8 cellular contexts compared by ENCODE assay signal in the genomic region with DNA sequence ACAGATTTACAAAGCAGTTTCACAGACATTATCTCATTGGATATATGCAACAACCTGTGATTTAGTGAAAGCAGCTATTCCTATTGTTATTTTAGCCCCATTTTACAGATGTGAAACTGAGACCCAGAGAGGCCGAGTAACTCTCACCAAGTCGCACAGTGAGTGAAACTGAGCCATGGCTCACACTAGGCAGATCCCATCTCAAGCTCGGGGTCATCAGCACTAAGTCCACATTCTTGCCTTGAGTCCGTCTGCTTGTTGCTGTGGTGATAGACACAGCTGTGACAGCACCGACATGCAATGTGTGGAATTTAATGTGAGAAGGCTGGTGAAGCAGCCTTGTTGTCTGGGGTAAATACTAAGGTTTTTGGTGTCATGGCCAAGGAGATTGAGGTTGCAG. TPM values are rescaled to one million over a fixed set of nuclear protein-coding genes. Genes with fewer than 3 reads are reported as not detected.
DNase-seq lines count a peak whose midpoint lies in the region; ATAC-seq and TF ChIP-seq lines count a peak whose summit lies in the region.

No MANE protein-coding gene starts in this region.

- H3K27me3 Mint-ChIP-seq in activated CD4-positive, alpha-beta T cell treated with anti-CD3 and anti-CD28 coated beads, Interleukin-2, amount 10 ng/mL, durations not matched to agents 24 days and 14 days = no peaks in the 10 kb centered on the region

- H3K9me3 Mint-ChIP-seq in activated CD4-positive, alpha-beta T cell treated with anti-CD3 and anti-CD28 coated beads, Interleukin-2, amount 10 ng/mL, durations not matched to agents 24 days and 14 days = no peaks in the 10 kb centered on the region

- peak overlapping the region; percentile 73 for H3K27ac ChIP-seq in skeletal muscle tissue (ENCODE audit: low read depth, low read length)

- DNase-seq in fibroblast of mammary gland (ENCODE audit: low read depth) = peak; percentile 65
- DNase-seq in GM13976 (ENCODE audit: low spot score) = no peak
- no peak for DNase-seq in NOMO-1 treated with DMSO at 0.1 percent for 48 hours (lab: John Stamatoyannopoulos, UW; ENCODE audit: unreplicated experiment)
- DNase-seq in activated CD4-positive, alpha-beta T cell treated with anti-CD3 and anti-CD28 coated beads, Interleukin-2, amount 10 ng/mL, durations not matched to agents 24 days and 14 days = no peak
- DNase-seq in NCI-H748 (lab: John Stamatoyannopoulos, UW; ENCODE audit: unreplicated experiment) = no peak

- H3K36me3 ChIP-seq in skeletal muscle tissue (ENCODE audit: control insufficient read depth in 3 of 3, insufficient read depth in 3 of 3, low read length in 3 of 3) = peaks cover 4 to 9% (median 5%) of the 10 kb centered on the region in 3 donors

- in situ Hi-C loops in GM13976 (cut with MboI; ENCODE audit: low sequenced_read_pairs, unreplicated experiment) = no loop called here

- H3K4me1 ChIP-seq in skeletal muscle tissue (ENCODE audit: control insufficient read depth in 3 of 3, insufficient read depth in 3 of 3, low read length in 3 of 3) = peaks cover 10 to 13% (median 12%) of the 10 kb centered on the region in 3 donors

- ATAC-seq in GM18867 (IDR thresholded peaks at IDR 0.05; ENCODE audit: unreplicated experiment) = peak; percentile 65
- peak; percentile 35 for ATAC-seq in HG03460 (IDR thresholded peaks at IDR 0.05; ENCODE audit: unreplicated experiment)

- intact Hi-C loops in activated CD4-positive, alpha-beta T cell treated with anti-CD3 and anti-CD28 coated beads, Interleukin-2, amount 10 ng/mL, durations not matched to agents 24 days and 14 days (cut with micrococcal nuclease) = no loop called here

- no peak overlapping the region for H3K27ac Mint-ChIP-seq in activated CD4-positive, alpha-beta T cell treated with anti-CD3 and anti-CD28 coated beads, Interleukin-2, amount 10 ng/mL, durations not matched to agents 24 days and 14 days

- no peaks in the 10 kb centered on the region for H3K9me3 ChIP-seq in skeletal muscle tissue (ENCODE audit: control insufficient read depth in 3 of 3, low read length in 3 of 3)

- peaks cover 11% of the 10 kb centered on the region for H3K4me1 Mint-ChIP-seq in activated CD4-positive, alpha-beta T cell treated with anti-CD3 and anti-CD28 coated beads, Interleukin-2, amount 10 ng/mL, durations not matched to agents 24 days and 14 days

- H3K4me3 ChIP-seq in fibroblast of mammary gland (ENCODE audit: control insufficient read depth, low read depth, low read length) (no peak overlapping the region), skeletal muscle tissue (ENCODE audit: low read length in 3 of 3) (no peak overlapping the region)

- H3K36me3 Mint-ChIP-seq in activated CD4-positive, alpha-beta T cell treated with anti-CD3 and anti-CD28 coated beads, Interleukin-2, amount 10 ng/mL, durations not matched to agents 24 days and 14 days (ENCODE audit: low read depth) = peaks cover 33% of the 10 kb centered on the region

- H3K9ac ChIP-seq in skeletal muscle tissue (ENCODE audit: low read depth in 1 of 3, low read length in 3 of 3) = no peak overlapping the region

- no peaks in the 10 kb centered on the region for H3K27me3 ChIP-seq in skeletal muscle tissue (ENCODE audit: control insufficient read depth in 3 of 3, insufficient read depth in 3 of 3, low read length in 3 of 3)

- no peak for TF ChIP-seq CTCF in fibroblast of mammary gland (conservative IDR thresholded peaks at IDR 0.05; ENCODE audit: control insufficient read depth, insufficient read depth, low read depth, low read length)
- TF ChIP-seq CTCF in GM13976 (IDR thresholded peaks at IDR 0.05; ENCODE audit: borderline replicate concordance, control extremely low read depth, extremely low read depth, insufficient read depth, missing control alignments) = no peak

- no peak overlapping the region for H3K4me3 Mint-ChIP-seq in activated CD4-positive, alpha-beta T cell treated with anti-CD3 and anti-CD28 coated beads, Interleukin-2, amount 10 ng/mL, durations not matched to agents 24 days and 14 days

RNA-seq across cellular contexts. Expression of a gene that starts 40.3 kb away (rescaled TPM):
- 7.8 TPM for total RNA-seq in skeletal muscle tissue
- 25.9 and 28.0 TPM in 2 replicates for total RNA-seq in activated CD4-positive, alpha-beta T cell treated with anti-CD3 and anti-CD28 coated beads, Interleukin-2, amount 10 ng/mL, durations not matched to agents 24 days and 14 days

RNA-seq across cellular contexts. Expression of a gene that starts 47.2 kb away (rescaled TPM):
- total RNA-seq in skeletal muscle tissue = 18.8 TPM
- 47.4 and 49.0 TPM in 2 replicates for total RNA-seq in activated CD4-positive, alpha-beta T cell treated with anti-CD3 and anti-CD28 coated beads, Interleukin-2, amount 10 ng/mL, durations not matched to agents 24 days and 14 days
